Comparison of ENCODE assay signal across 12 cellular contexts in the genomic region with DNA sequence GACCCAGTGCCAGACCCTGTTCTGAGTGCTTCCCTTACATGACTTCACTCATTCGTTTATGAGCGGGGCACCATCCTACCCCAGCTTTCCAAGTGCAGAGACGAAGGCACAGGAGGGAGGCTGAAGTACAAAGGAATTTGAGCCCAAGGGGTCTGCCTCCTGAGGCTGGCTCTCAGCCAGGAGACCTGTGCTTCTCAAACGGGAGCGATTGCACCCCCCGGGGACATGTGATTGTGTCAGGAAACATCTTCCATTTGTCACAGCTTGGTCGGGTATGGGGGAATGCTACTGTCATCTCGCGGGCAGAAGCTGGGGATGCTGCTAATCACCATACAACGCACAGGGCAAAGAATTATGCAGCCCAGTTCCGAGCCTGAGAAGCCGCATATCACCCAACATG. TPM values are rescaled to one million over a fixed set of nuclear protein-coding genes. Genes with fewer than 3 reads are reported as not detected.
"Had no signal": no experiment of that assay in that cellular context is flagged by ENCODE, and none has a peak within 500 bp of the region (broad histone marks: within the 10 kb centered on the region; RNA-seq: fewer than 3 reads in every experiment).

No MANE protein-coding gene starts in this region.

- H3K27me3 ChIP-seq: gastroesophageal sphincter, ovary had no signal

- H3K4me3 Mint-ChIP-seq: activated naive CD4-positive, alpha-beta T cell treated with anti-CD3 and anti-CD28 coated beads for 36 hours; natural killer cell treated with Interleukin-12 subunit alpha and Interleukin-12 subunit beta and Interleukin-15 and Interleukin-18, amount 100 ng/mL, for 72 hours; stimulated activated naive CD8-positive, alpha-beta T cell treated with anti-CD3 and anti-CD28 coated beads, Interleukin-15, amount 100 ng/mL, for 72 hours had no signal

- H3K9me3 Mint-ChIP-seq: activated naive CD4-positive, alpha-beta T cell treated with anti-CD3 and anti-CD28 coated beads for 36 hours had no signal

- H3K36me3 Mint-ChIP-seq: natural killer cell treated with Interleukin-12 subunit alpha and Interleukin-12 subunit beta and Interleukin-15 and Interleukin-18, amount 100 ng/mL, for 72 hours had no signal

- DNase-seq: activated naive CD4-positive, alpha-beta T cell treated with anti-CD3 and anti-CD28 coated beads for 36 hours; effector CD8-positive, alpha-beta T cell; left colon; mammary epithelial cell; ovary; stimulated activated CD4-positive, alpha-beta T cell treated with anti-CD3 and anti-CD28 coated beads, Interleukin-4, amount 100 ng/mL, for 4 hours; stimulated activated naive CD8-positive, alpha-beta T cell treated with anti-CD3 and anti-CD28 coated beads, Interleukin-15, amount 100 ng/mL, for 72 hours had no signal

- H3K36me3 ChIP-seq: ovary, thoracic aorta had no signal

- H3K4me3 ChIP-seq: gastroesophageal sphincter, ovary had no signal

- H3K27ac ChIP-seq: coronary artery, gastroesophageal sphincter, ovary, thoracic aorta had no signal

- H3K27ac Mint-ChIP-seq: activated naive CD4-positive, alpha-beta T cell treated with anti-CD3 and anti-CD28 coated beads for 36 hours; natural killer cell treated with Interleukin-12 subunit alpha and Interleukin-12 subunit beta and Interleukin-15 and Interleukin-18, amount 100 ng/mL, for 72 hours; stimulated activated naive CD8-positive, alpha-beta T cell treated with anti-CD3 and anti-CD28 coated beads, Interleukin-15, amount 100 ng/mL, for 72 hours had no signal

- H3K4me1 Mint-ChIP-seq: stimulated activated naive CD8-positive, alpha-beta T cell treated with anti-CD3 and anti-CD28 coated beads, Interleukin-15, amount 100 ng/mL, for 72 hours had no signal

- H3K9me3 ChIP-seq: gastroesophageal sphincter, ovary, thoracic aorta had no signal

- ATAC-seq: gastroesophageal sphincter; left colon; stimulated activated naive CD8-positive, alpha-beta T cell treated with anti-CD3 and anti-CD28 coated beads, Interleukin-15, amount 100 ng/mL, for 72 hours had no signal

RNA-seq across cellular contexts. Expression of a gene that starts 23.9 kb away (rescaled TPM):
- total RNA-seq: activated naive CD4-positive, alpha-beta T cell treated with anti-CD3 and anti-CD28 coated beads for 36 hours; mammary epithelial cell; natural killer cell treated with Interleukin-12 subunit alpha and Interleukin-12 subunit beta and Interleukin-15 and Interleukin-18, amount 100 ng/mL, for 72 hours; renal cortical epithelial cell had no signal
- polyA plus RNA-seq: mammary epithelial cell had no signal
